ENCODE assay signal across 14 cellular contexts in the genomic region with DNA sequence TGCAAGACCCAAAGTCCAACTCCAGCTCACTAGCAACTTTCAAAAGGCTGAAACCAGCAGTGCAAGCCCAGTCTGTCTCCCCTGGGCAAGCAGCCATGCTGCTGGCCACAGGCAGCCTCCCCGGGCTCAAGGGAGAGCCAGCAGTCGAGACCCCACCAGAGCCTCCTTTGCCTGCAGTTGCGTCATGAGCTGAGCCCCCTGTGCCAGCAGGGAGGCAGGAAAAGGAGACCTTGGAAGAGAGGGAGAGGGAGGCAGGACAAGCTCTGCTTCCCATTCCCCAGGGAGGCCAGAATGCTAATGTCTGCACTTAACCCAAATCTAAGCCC.
DNase-seq lines count a peak whose midpoint lies in the region; ATAC-seq and TF ChIP-seq lines count a peak whose summit lies in the region.
"Had no signal": no experiment of that assay in that cellular context is flagged by ENCODE, and none has a peak within 500 bp of the region (broad histone marks: within the 10 kb centered on the region; RNA-seq: fewer than 3 reads in every experiment).

No MANE protein-coding gene starts in this region.

- peak; percentile 56 for DNase-seq in left ventricle myocardium superior
- no peak for DNase-seq in left ventricle myocardium inferior
- peak; percentile 76 to 89 (median 88) for DNase-seq in right cardiac atrium
- peak; percentile 73 for DNase-seq in osteoblast (ENCODE audit: insufficient read length, low spot score, missing footprints)
- DNase-seq in GM03348 (ENCODE audit: low spot score) = no peak
- DNase-seq: BE2C; CD4-positive, alpha-beta memory T cell; DMS53; GM23248 had no signal

- H2AFZ ChIP-seq in osteoblast (ENCODE audit: low read length) = no peak overlapping the region
- H2AFZ ChIP-seq: GM23248 had no signal

- ATAC-seq in left ventricle myocardium superior = peak; percentile 17
- ATAC-seq in right cardiac atrium = peak; percentile 40 to 71
- no peak for ATAC-seq in GM21390 (IDR thresholded peaks at IDR 0.05; ENCODE audit: unreplicated experiment)
- ATAC-seq: A549, GM12878, HCT116 had no signal

- no peaks in the 10 kb centered on the region for H3K36me3 ChIP-seq in left ventricle myocardium inferior
- no peaks in the 10 kb centered on the region for H3K36me3 ChIP-seq in osteoblast (ENCODE audit: insufficient read depth, low read length)
- H3K36me3 ChIP-seq: BE2C had no signal

- H3K4me2 ChIP-seq in osteoblast (ENCODE audit: insufficient read depth, low read length) = no peak overlapping the region
- H3K4me2 ChIP-seq: A549 had no signal

- H3K4me3 ChIP-seq in left ventricle myocardium inferior = no peak overlapping the region
- H3K4me3 ChIP-seq in right cardiac atrium (ENCODE audit: low read length) = no peak overlapping the region
- no peak overlapping the region for H3K4me3 ChIP-seq in osteoblast (ENCODE audit: insufficient read depth, low read length)
- H3K4me3 ChIP-seq: A549, GM12878, GM23248 had no signal

- intact Hi-C loops in left ventricle myocardium superior (cut with micrococcal nuclease) = no loop called here
- intact Hi-C loops in left ventricle myocardium inferior (cut with micrococcal nuclease) = no loop called here
- intact Hi-C loops in right cardiac atrium (cut with DNase I) = no loop called here

- H4K20me1 ChIP-seq in osteoblast (ENCODE audit: insufficient read depth, low read length) = no peaks in the 10 kb centered on the region

- no peaks in the 10 kb centered on the region for H3K9me3 ChIP-seq in left ventricle myocardium inferior (replicated peaks)
- no peaks in the 10 kb centered on the region for H3K9me3 ChIP-seq in right cardiac atrium (ENCODE audit: control insufficient read depth, low read length)
- H3K9me3 ChIP-seq in osteoblast (ENCODE audit: low read depth, low read length) = no peaks in the 10 kb centered on the region
- H3K9me3 ChIP-seq: A549, BE2C had no signal

- no peaks in the 10 kb centered on the region for H3K79me2 ChIP-seq in osteoblast (ENCODE audit: insufficient read depth, low read length)

- TF ChIP-seq CTCF in left ventricle myocardium inferior (IDR thresholded peaks at IDR 0.05; ENCODE audit: borderline replicate concordance) = no peak
- TF ChIP-seq CTCF in osteoblast (IDR thresholded peaks at IDR 0.05; ENCODE audit: extremely low read depth, low read depth, low read length) = no peak

- no peak overlapping the region for H3K27ac ChIP-seq in left ventricle myocardium inferior (replicated peaks)
- H3K27ac ChIP-seq in right cardiac atrium (ENCODE audit: low read length) = no peak overlapping the region
- no peak overlapping the region for H3K27ac ChIP-seq in osteoblast (ENCODE audit: low read depth, low read length)
- H3K27ac ChIP-seq: A549, C4-2B, GM23248 had no signal

- H3K27me3 ChIP-seq in left ventricle myocardium inferior (ENCODE audit: low read depth) (no peaks in the 10 kb centered on the region), right cardiac atrium (ENCODE audit: control insufficient read depth, insufficient read depth) (no peaks in the 10 kb centered on the region), osteoblast (ENCODE audit: insufficient read depth, low read length) (peaks cover 26% of the 10 kb centered on the region)
- H3K27me3 ChIP-seq: BE2C had no signal

- H3K4me1 ChIP-seq in left ventricle myocardium inferior (peaks cover 17% of the 10 kb centered on the region), right cardiac atrium (ENCODE audit: control insufficient read depth, insufficient read depth, low read length) (no peaks in the 10 kb centered on the region), osteoblast (ENCODE audit: insufficient read depth, low read length) (no peaks in the 10 kb centered on the region)
- H3K4me1 ChIP-seq: A549 had no signal

- WGBS in right cardiac atrium = 47% methylated on average over 3 of the region's 3 CpGs

Comparison
In these comparisons a context has a peak if more than half of its experiments do, and no peak if none do; other contexts are left out.
1. DNase-seq: peak in left ventricle myocardium superior (single experiment), right cardiac atrium (3 of 3) and osteoblast (single experiment); none in left ventricle myocardium inferior (single experiment) and GM03348 (single experiment).